In the genomic region with DNA sequence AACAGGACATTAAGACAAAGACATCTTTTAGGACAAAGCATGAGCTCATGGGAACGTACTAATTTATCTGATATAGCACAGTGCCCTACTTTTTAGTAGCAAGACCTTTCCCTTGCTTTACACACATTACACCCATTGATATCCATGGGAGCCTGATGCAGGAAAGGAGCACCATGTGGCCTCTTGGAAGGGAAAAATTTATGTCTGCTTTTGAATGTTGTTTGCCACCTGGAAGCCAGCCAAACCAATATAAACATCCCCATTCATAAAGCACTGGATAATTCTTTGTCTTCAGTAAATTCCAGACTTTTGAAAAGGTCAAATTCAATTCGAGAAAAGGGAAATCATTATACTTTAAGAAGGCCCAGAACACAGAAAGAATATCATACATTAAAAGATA, we compare ENCODE assay signal across 11 cellular contexts.
DNase-seq lines count a peak whose midpoint lies in the region; ATAC-seq and TF ChIP-seq lines count a peak whose summit lies in the region.
"Had no signal": no experiment of that assay in that cellular context is flagged by ENCODE, and none has a peak within 500 bp of the region (broad histone marks: within the 10 kb centered on the region; RNA-seq: fewer than 3 reads in every experiment).

No MANE protein-coding gene starts in this region.

- peak overlapping the region; percentile 37 for H3K27ac ChIP-seq in SJCRH30
- H3K27ac ChIP-seq: parathyroid adenoma had no signal

- CTCF ChIA-PET in Calu3 (lab: Charles Lee) = interaction anchor here (0.9 to 1.3 kb wide), 2 partner anchors 49 to 112 kb away, joined by 5 to 6 read pairs; no protein-coding TSS in a partner anchor

- no peaks in the 10 kb centered on the region for H3K9me3 ChIP-seq in SJCRH30 (replicated peaks)

- H3K27ac Mint-ChIP-seq in Calu3 (ENCODE audit: unreplicated experiment) (peak overlapping the region; percentile 44), glutamatergic neuron (ENCODE audit: unreplicated experiment) (peak overlapping the region; percentile 87)

- H3K27me3 Mint-ChIP-seq in Calu3 (ENCODE audit: unreplicated experiment) = no peaks in the 10 kb centered on the region
- peaks cover 6% of the 10 kb centered on the region for H3K27me3 Mint-ChIP-seq in glutamatergic neuron (ENCODE audit: unreplicated experiment)

- H3K27me3 ChIP-seq in SJCRH30 = no peaks in the 10 kb centered on the region

- H3K9me3 Mint-ChIP-seq in Calu3 (ENCODE audit: low read depth, unreplicated experiment) = no peaks in the 10 kb centered on the region
- peaks cover 10% of the 10 kb centered on the region for H3K9me3 Mint-ChIP-seq in glutamatergic neuron (ENCODE audit: unreplicated experiment)

- TF ChIP-seq CTCF in Calu3 (IDR thresholded peaks at IDR 0.05; ENCODE audit: unreplicated experiment) = no peak
- no peak for TF ChIP-seq CTCF in glutamatergic neuron (IDR thresholded peaks at IDR 0.05; ENCODE audit: partially characterized antibody, unreplicated experiment)

- intact Hi-C loops in Calu3 (cut with micrococcal nuclease; ENCODE audit: unreplicated experiment) = loop anchor here (5.0 kb wide), 1 partner anchor 40 kb away; no protein-coding TSS in a partner anchor

- H3K36me3 Mint-ChIP-seq in Calu3 (ENCODE audit: insufficient read depth, unreplicated experiment) = no peaks in the 10 kb centered on the region
- H3K36me3 Mint-ChIP-seq in glutamatergic neuron (ENCODE audit: unreplicated experiment) = no peaks in the 10 kb centered on the region

- BruUV-seq in Calu3 (replicated peaks; lab: Mats Ljungman, UMichigan) = no TSS peak

- no peak overlapping the region for H3K4me3 ChIP-seq in SJCRH30

- no peaks in the 10 kb centered on the region for H3K36me3 ChIP-seq in SJCRH30

- DNase-seq in Calu3 (peak; percentile 55), NCI-H1105 (lab: John Stamatoyannopoulos, UW) (peak; percentile 70), SJCRH30 (peak; percentile 47 to 73), glutamatergic neuron (no peak), T1000 (lab: John Stamatoyannopoulos, UW) (no peak)
- DNase-seq in effector CD8-positive, alpha-beta T cell (lab: John Stamatoyannopoulos, UW) = no peak
- no peak for DNase-seq in activated naive CD4-positive, alpha-beta T cell treated with Interleukin-2 at 50 U/mL for 16 hours
- DNase-seq: central memory CD4-positive, alpha-beta T cell; stimulated activated CD8-positive, alpha-beta memory T cell treated with anti-CD3 and anti-CD28 coated beads, Interleukin-4, amount 100 ng/mL, for 48 hours had no signal

- H3K4me3 Mint-ChIP-seq in Calu3 (ENCODE audit: low read depth, unreplicated experiment) (no peak overlapping the region), glutamatergic neuron (ENCODE audit: unreplicated experiment) (peak overlapping the region; percentile 46)

- peaks cover 43% of the 10 kb centered on the region for H3K4me1 ChIP-seq in SJCRH30
- H3K4me1 ChIP-seq: parathyroid adenoma had no signal

- no peak for ATAC-seq in HG03108 (IDR thresholded peaks at IDR 0.05; ENCODE audit: unreplicated experiment)

- H3K4me1 Mint-ChIP-seq in Calu3 (ENCODE audit: low read depth, unreplicated experiment) (peaks cover 64% of the 10 kb centered on the region), glutamatergic neuron (ENCODE audit: low read depth, unreplicated experiment) (peaks cover 56% of the 10 kb centered on the region)

Comparison
In these comparisons a context has a peak if more than half of its experiments do, and no peak if none do; other contexts are left out.
1. DNase-seq: peak in Calu3 (single experiment), NCI-H1105 (single experiment) and SJCRH30 (2 of 2); none in glutamatergic neuron (single experiment), T1000 (single experiment), effector CD8-positive, alpha-beta T cell (single experiment) and activated naive CD4-positive, alpha-beta T cell treated with Interleukin-2 at 50 U/mL for 16 hours (single experiment).